In the genomic region with DNA sequence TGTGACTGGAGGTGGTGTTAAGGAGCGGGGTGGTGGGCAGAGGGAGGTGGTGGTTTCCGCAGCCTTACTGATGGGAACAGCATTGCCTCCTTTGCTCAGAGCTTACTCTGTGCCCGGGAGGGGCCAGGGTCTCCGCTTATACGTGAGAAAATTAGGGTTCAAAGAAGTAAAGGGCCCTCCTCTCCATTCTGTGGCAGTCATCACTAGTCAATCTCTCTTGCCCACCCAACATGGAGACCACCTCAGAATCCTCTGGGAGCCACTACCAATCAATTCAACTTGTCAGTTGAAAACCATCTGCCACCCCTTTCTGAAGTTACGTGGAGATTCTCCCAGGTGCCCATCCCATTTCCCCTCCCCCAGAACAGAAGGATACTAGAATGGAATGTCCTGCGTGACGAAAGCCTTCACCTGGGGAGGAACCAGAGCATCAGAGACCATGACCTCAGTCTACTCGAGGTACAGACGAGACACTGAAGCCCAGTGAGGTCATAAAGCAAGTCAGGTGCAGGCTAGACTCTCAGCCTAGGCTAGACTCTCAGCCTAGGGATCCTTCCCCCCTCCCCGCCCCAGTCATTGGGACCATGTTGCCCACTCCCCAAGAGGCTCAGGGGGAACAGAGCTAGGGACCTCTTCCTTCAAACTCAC, we compare ENCODE assay signal across 1 cellular context.
TF ChIP-seq lines count a peak whose summit lies in the region.

No MANE protein-coding gene starts in this region.

TF ChIP-seq in IMR-90, 13 proteins besides CTCF, POLR2A, EP300 and RAD21:
- TF ChIP-seq MXI1 (IDR thresholded peaks at IDR 0.05; ENCODE audit: borderline replicate concordance, low read depth, low read length) = no peak
- TF ChIP-seq MAZ (IDR thresholded peaks at IDR 0.05; ENCODE audit: borderline replicate concordance, low read depth, low read length) = no peak
- TF ChIP-seq RCOR1 (IDR thresholded peaks at IDR 0.05; ENCODE audit: insufficient replicate concordance, low read length) = no peak
- TF ChIP-seq NFE2L2 (IDR thresholded peaks at IDR 0.05; ENCODE audit: low read depth, low read length) = no peak
- no peak for TF ChIP-seq RFX5 (IDR thresholded peaks at IDR 0.05; ENCODE audit: low read depth, low read length)
- no peak for TF ChIP-seq MAFK (IDR thresholded peaks at IDR 0.05; ENCODE audit: low read depth, low read length)
- no peak for TF ChIP-seq USF2 (IDR thresholded peaks at IDR 0.05; ENCODE audit: low read depth, low read length)
- no peak for TF ChIP-seq BHLHE40 (IDR thresholded peaks at IDR 0.05; ENCODE audit: low read depth, low read length)
- TF ChIP-seq, protein P1, sequence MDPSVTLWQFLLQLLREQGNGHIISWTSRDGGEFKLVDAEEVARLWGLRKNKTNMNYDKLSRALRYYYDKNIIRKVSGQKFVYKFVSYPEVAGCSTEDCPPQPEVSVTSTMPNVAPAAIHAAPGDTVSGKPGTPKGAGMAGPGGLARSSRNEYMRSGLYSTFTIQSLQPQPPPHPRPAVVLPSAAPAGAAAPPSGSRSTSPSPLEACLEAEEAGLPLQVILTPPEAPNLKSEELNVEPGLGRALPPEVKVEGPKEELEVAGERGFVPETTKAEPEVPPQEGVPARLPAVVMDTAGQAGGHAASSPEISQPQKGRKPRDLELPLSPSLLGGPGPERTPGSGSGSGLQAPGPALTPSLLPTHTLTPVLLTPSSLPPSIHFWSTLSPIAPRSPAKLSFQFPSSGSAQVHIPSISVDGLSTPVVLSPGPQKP (IDR thresholded peaks at IDR 0.05; ENCODE audit: borderline replicate concordance, low read depth, low read length) = no peak
- TF ChIP-seq CHD1 (IDR thresholded peaks at IDR 0.05; ENCODE audit: low read depth, low read length) = no peak
